In the genomic region with DNA sequence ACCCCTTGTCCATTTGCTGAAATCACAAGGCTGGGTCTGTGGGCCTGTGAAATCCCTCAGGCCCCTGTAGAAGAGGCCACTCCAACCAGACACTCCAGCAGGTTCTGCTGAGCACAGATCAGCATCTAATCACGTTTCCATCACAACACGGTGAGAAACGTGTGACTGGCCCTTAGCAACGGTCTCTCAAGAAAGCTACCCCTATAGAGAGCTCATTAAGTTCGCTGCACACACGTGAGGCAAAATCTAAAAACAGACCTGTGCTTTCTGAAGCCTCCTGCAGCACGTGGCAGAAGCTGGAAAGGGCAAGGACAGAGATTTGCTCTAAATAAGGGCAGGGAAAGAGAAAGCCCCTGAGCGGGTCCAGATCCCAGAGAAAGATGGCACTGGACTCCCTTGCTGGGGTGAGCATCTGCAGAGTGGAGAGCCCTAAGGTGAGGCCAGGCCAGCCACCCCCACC, we compare ENCODE assay signal across 29 cellular contexts. TPM values are rescaled to one million over a fixed set of nuclear protein-coding genes. Genes with fewer than 3 reads are reported as not detected.
"Had no signal": no experiment of that assay in that cellular context is flagged by ENCODE, and none has a peak within 500 bp of the region (broad histone marks: within the 10 kb centered on the region; RNA-seq: fewer than 3 reads in every experiment).

No MANE protein-coding gene starts in this region.

- H3K36me3 ChIP-seq: cardiac muscle cell, left lung, vagina had no signal

- H3K27me3 ChIP-seq: cardiac muscle cell, foreskin keratinocyte, hepatocyte, left lung, testis, vagina had no signal

- H3K27ac ChIP-seq: cardiac muscle cell, foreskin keratinocyte, hepatocyte, left lung, testis, vagina, VCaP had no signal

- H3K27ac Mint-ChIP-seq: activated CD8-positive, alpha-beta T cell treated with anti-CD3 and anti-CD28 coated beads, Interleukin-2, amount 10 ng/mL, durations not matched to agents 7 days and 5 days; activated naive CD8-positive, alpha-beta T cell treated with anti-CD3 and anti-CD28 coated beads, Interleukin-2, amount 50 U/mL, for 24 hours; activated T-helper 1 cell treated with anti-CD3 and anti-CD28 coated beads, Interleukin-12 subunit alpha, Interleukin-12 subunit beta, Interleukin-2, Interleukin-4 antibody, amounts not matched to agents 30 ng/mL and 10 ng/mL and 1 ng/mL, durations not matched to agents 14 hours and 24 hours and 36 hours; dendritic cell treated with granulocyte-macrophage colony-stimulating factor and Interleukin-4, amounts not matched to agents 40 ng/mL and 50 ng/mL, for 4 days; T-helper 2 cell treated with Interferon-gamma antibody and Interleukin-4, amounts not matched to agents 5 μg/mL and 100 μg/mL, for 36 hours; type B pancreatic cell had no signal

- H3K4me3 ChIP-seq: cardiac muscle cell, hepatocyte, left lung, testis, vagina had no signal

- H3K4me2 ChIP-seq: hepatocyte had no signal

- H3K9me3 ChIP-seq: left lung, testis, vagina had no signal

- H3K36me3 Mint-ChIP-seq: natural killer cell treated with Interleukin-12 subunit alpha and Interleukin-12 subunit beta and Interleukin-15 and Interleukin-18, amount 100 ng/mL, for 72 hours; type B pancreatic cell had no signal

- DNase-seq: activated CD4-positive, alpha-beta T cell treated with anti-CD3 and anti-CD28 coated beads, Interleukin-2, amount 50 U/mL, for 1 hour; activated CD8-positive, alpha-beta T cell treated with anti-CD3 and anti-CD28 coated beads, Interleukin-2, amount 10 ng/mL, durations not matched to agents 7 days and 5 days; activated gamma-delta T cell; activated naive CD4-positive, alpha-beta T cell treated with anti-CD3 and anti-CD28 coated beads, Interleukin-2, amount 50 U/mL, for 16 hours; activated naive CD8-positive, alpha-beta T cell treated with anti-CD3 and anti-CD28 coated beads, Interleukin-2, amount 50 U/mL, for 24 hours; effector CD4-positive, alpha-beta T cell; erythroblast; foreskin keratinocyte; immature natural killer cell; left lung; mammary epithelial cell; midbrain; posterior cingulate gyrus; stimulated activated CD4-positive, alpha-beta T cell treated with anti-CD3 and anti-CD28 coated beads, Interleukin-4, amount 100 ng/mL, for 1 hour; stimulated activated naive CD4-positive, alpha-beta T cell; testis had no signal

- H3K27me3 Mint-ChIP-seq: activated naive CD8-positive, alpha-beta T cell treated with anti-CD3 and anti-CD28 coated beads, Interleukin-2, amount 50 U/mL, for 24 hours; natural killer cell treated with Interleukin-12 subunit alpha and Interleukin-12 subunit beta and Interleukin-15 and Interleukin-18, amount 100 ng/mL, for 72 hours; type B pancreatic cell had no signal

- ATAC-seq: activated CD4-positive, CD25-positive, alpha-beta regulatory T cell treated with anti-CD3 and anti-CD28 coated beads, Interleukin-2, amount 50 U/mL, for 24 hours; activated CD8-positive, alpha-beta T cell treated with anti-CD3 and anti-CD28 coated beads, Interleukin-2, amount 10 ng/mL, durations not matched to agents 7 days and 5 days; activated naive CD8-positive, alpha-beta T cell treated with anti-CD3 and anti-CD28 coated beads, Interleukin-2, amount 50 U/mL, for 24 hours; foreskin keratinocyte; left lung had no signal

- H3K4me3 Mint-ChIP-seq: activated CD8-positive, alpha-beta T cell treated with anti-CD3 and anti-CD28 coated beads, Interleukin-2, amount 10 ng/mL, durations not matched to agents 7 days and 5 days; activated naive CD8-positive, alpha-beta T cell treated with anti-CD3 and anti-CD28 coated beads, Interleukin-2, amount 50 U/mL, for 24 hours; activated T-helper 1 cell treated with anti-CD3 and anti-CD28 coated beads, Interleukin-12 subunit alpha, Interleukin-12 subunit beta, Interleukin-2, Interleukin-4 antibody, amounts not matched to agents 30 ng/mL and 10 ng/mL and 1 ng/mL, durations not matched to agents 14 hours and 24 hours and 36 hours; dendritic cell treated with granulocyte-macrophage colony-stimulating factor and Interleukin-4, amounts not matched to agents 40 ng/mL and 50 ng/mL, for 4 days; immature natural killer cell; natural killer cell treated with Interleukin-12 subunit alpha and Interleukin-12 subunit beta and Interleukin-15 and Interleukin-18, amount 100 ng/mL, for 72 hours; T-helper 2 cell treated with Interferon-gamma antibody and Interleukin-4, amounts not matched to agents 5 μg/mL and 100 μg/mL, for 36 hours; type B pancreatic cell had no signal

- H3K4me1 ChIP-seq: foreskin keratinocyte had no signal

- H2AFZ ChIP-seq: hepatocyte had no signal

- H3K79me2 ChIP-seq: hepatocyte had no signal

- H3K9me3 Mint-ChIP-seq: activated naive CD8-positive, alpha-beta T cell treated with anti-CD3 and anti-CD28 coated beads, Interleukin-2, amount 50 U/mL, for 24 hours; activated T-helper 1 cell treated with anti-CD3 and anti-CD28 coated beads, Interleukin-12 subunit alpha, Interleukin-12 subunit beta, Interleukin-2, Interleukin-4 antibody, amounts not matched to agents 30 ng/mL and 10 ng/mL and 1 ng/mL, durations not matched to agents 14 hours and 24 hours and 36 hours; dendritic cell treated with granulocyte-macrophage colony-stimulating factor and Interleukin-4, amounts not matched to agents 40 ng/mL and 50 ng/mL, for 4 days; immature natural killer cell; natural killer cell treated with Interleukin-12 subunit alpha and Interleukin-12 subunit beta and Interleukin-15 and Interleukin-18, amount 100 ng/mL, for 72 hours; T-helper 2 cell treated with Interferon-gamma antibody and Interleukin-4, amounts not matched to agents 5 μg/mL and 100 μg/mL, for 36 hours; type B pancreatic cell had no signal

RNA-seq across cellular contexts. Expression of a gene that starts 56.6 kb away (rescaled TPM):
- total RNA-seq: activated CD8-positive, alpha-beta T cell treated with anti-CD3 and anti-CD28 coated beads, Interleukin-2, amount 10 ng/mL, durations not matched to agents 7 days and 5 days; activated T-helper 1 cell treated with anti-CD3 and anti-CD28 coated beads, Interleukin-12 subunit alpha, Interleukin-12 subunit beta, Interleukin-2, Interleukin-4 antibody, amounts not matched to agents 30 ng/mL and 10 ng/mL and 1 ng/mL, durations not matched to agents 14 hours and 24 hours and 36 hours; cardiac muscle cell; chondrocyte; foreskin keratinocyte; hepatocyte; kidney epithelial cell; left lung; mammary epithelial cell; natural killer cell treated with Interleukin-12 subunit alpha and Interleukin-12 subunit beta and Interleukin-15 and Interleukin-18, amount 100 ng/mL, for 72 hours; renal cortical epithelial cell; testis; vagina had no signal
